ENCODE assay signal across 16 cellular contexts in the genomic region with DNA sequence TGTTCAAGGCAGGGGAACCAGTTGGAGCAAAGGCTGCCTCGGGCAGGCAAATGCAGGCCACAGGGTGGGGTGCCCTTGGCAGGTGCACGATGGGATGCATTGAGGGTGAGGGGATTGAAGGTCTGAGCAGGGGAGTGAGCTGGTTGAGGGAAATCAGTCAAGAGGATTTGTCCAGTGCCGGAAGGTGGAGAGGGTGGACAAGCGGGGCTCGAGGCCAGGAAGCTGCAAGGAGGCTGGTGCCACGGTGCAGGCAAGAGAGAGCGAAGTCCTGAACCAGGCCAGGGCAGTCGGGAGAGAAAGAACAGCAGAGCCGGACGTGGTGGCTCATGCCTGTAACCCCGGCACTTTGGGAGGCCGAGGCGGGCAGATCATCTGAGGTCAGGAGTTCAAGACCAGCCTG. TPM values are rescaled to one million over a fixed set of nuclear protein-coding genes. Genes with fewer than 3 reads are reported as not detected.
A peak's percentile ranks its signal among the peaks of the same experiment; 100 is the strongest.
DNase-seq lines count a peak whose midpoint lies in the region; ATAC-seq and TF ChIP-seq lines count a peak whose summit lies in the region.
"Had no signal": no experiment of that assay in that cellular context is flagged by ENCODE, and none has a peak within 500 bp of the region (broad histone marks: within the 10 kb centered on the region; RNA-seq: fewer than 3 reads in every experiment).

No MANE protein-coding gene starts in this region.

- no peak overlapping the region for H3K4me3 Mint-ChIP-seq in Caco-2 (ENCODE audit: unreplicated experiment)
- no peak overlapping the region for H3K4me3 Mint-ChIP-seq in chondrocyte (ENCODE audit: unreplicated experiment)
- H3K4me3 Mint-ChIP-seq in neural progenitor cell = peak overlapping the region; percentile 52

- H3K9ac ChIP-seq in neural progenitor cell = no peak overlapping the region

- no peaks in the 10 kb centered on the region for H3F3A ChIP-seq in neural progenitor cell (ENCODE audit: low read depth)

- H3K9me3 Mint-ChIP-seq in Caco-2 (ENCODE audit: unreplicated experiment) (no peaks in the 10 kb centered on the region), chondrocyte (ENCODE audit: low read depth) (no peaks in the 10 kb centered on the region), neural progenitor cell (no peaks in the 10 kb centered on the region)
- H3K9me3 Mint-ChIP-seq: CD8-positive, alpha-beta memory T cell had no signal

- ATAC-seq in GM18870 (IDR thresholded peaks at IDR 0.05; ENCODE audit: unreplicated experiment) = no peak
- no peak for ATAC-seq in HG02885 (IDR thresholded peaks at IDR 0.05; ENCODE audit: poor library complexity, unreplicated experiment)

- DNase-seq in Caco-2 (no peak), chondrocyte (ENCODE audit: low spot score) (peak; percentile 89), neural progenitor cell (ENCODE audit: low spot score) (no peak), spleen (peak; percentile 59)
- no peak for DNase-seq in activated CD4-positive, alpha-beta T cell treated with anti-CD3 and anti-CD28 coated beads for 4 hours
- DNase-seq: NK-92 treated with Interleukin-12 subunit alpha and Interleukin-12 subunit beta, amount 100 ng/mL, for 24 hours had no signal

- H3K9me3 ChIP-seq in Caco-2 = no peaks in the 10 kb centered on the region
- no peaks in the 10 kb centered on the region for H3K9me3 ChIP-seq in neural progenitor cell (ENCODE audit: low read depth)
- H3K9me3 ChIP-seq in spleen = no peaks in the 10 kb centered on the region
- H3K9me3 ChIP-seq: MG63, SJCRH30 had no signal

- H3K36me3 Mint-ChIP-seq in Caco-2 (ENCODE audit: insufficient read depth, unreplicated experiment) (no peaks in the 10 kb centered on the region), chondrocyte (ENCODE audit: low read depth) (no peaks in the 10 kb centered on the region), neural progenitor cell (no peaks in the 10 kb centered on the region)
- H3K36me3 Mint-ChIP-seq: CD14-positive monocyte; CD8-positive, alpha-beta memory T cell had no signal

- CTCF ChIA-PET in Caco-2 (lab: Charles Lee) = interaction anchor here (0.8 to 3.6 kb wide), 15 partner anchors 8 to 125 kb away, joined by 3 to 24 read pairs (median 5); no protein-coding TSS in a partner anchor

- no peak overlapping the region for H2AFZ ChIP-seq in neural progenitor cell (replicated peaks)

- no TSS peak for BruUV-seq in Caco-2 (replicated peaks; lab: Mats Ljungman, UMichigan)

- H3K4me3 ChIP-seq in Caco-2 (ENCODE audit: low read depth, low read length) = no peak overlapping the region
- no peak overlapping the region for H3K4me3 ChIP-seq in neural progenitor cell
- H3K4me3 ChIP-seq in spleen = no peak overlapping the region
- H3K4me3 ChIP-seq: MG63, SJCRH30 had no signal

- TF ChIP-seq POLR2A in spleen (IDR thresholded peaks at IDR 0.05) = no peak

- H3K27ac ChIP-seq in neural progenitor cell = no peak overlapping the region
- no peak overlapping the region for H3K27ac ChIP-seq in spleen
- H3K27ac ChIP-seq: SJCRH30 had no signal

- H3K4me1 ChIP-seq in Caco-2 (no peaks in the 10 kb centered on the region), neural progenitor cell (no peaks in the 10 kb centered on the region), spleen (peaks cover 0 to 12% (median 9%) of the 10 kb centered on the region in 6 donors)

- H3K27ac Mint-ChIP-seq in Caco-2 (ENCODE audit: unreplicated experiment) (peak overlapping the region; percentile 67), chondrocyte (ENCODE audit: unreplicated experiment) (no peak overlapping the region), neural progenitor cell (no peak overlapping the region)
- H3K27ac Mint-ChIP-seq: CD14-positive monocyte had no signal

- no peak overlapping the region for H3K4me2 ChIP-seq in neural progenitor cell

- POLR2A ChIA-PET in Caco-2 (lab: Charles Lee) = no interaction called here

- 78 to 91% (median 81%) methylated on average over 13 of the region's 13 CpGs for WGBS in spleen, 5 donors

- H3K36me3 ChIP-seq in Caco-2 (ENCODE audit: control insufficient read depth, insufficient read depth, low read length) (no peaks in the 10 kb centered on the region), neural progenitor cell (no peaks in the 10 kb centered on the region), spleen (no peaks in the 10 kb centered on the region)
- H3K36me3 ChIP-seq: MG63, SJCRH30 had no signal

- H3K4me1 Mint-ChIP-seq in Caco-2 (ENCODE audit: low read depth, unreplicated experiment) (no peaks in the 10 kb centered on the region), chondrocyte (ENCODE audit: low read depth) (peaks cover 36% of the 10 kb centered on the region), neural progenitor cell (peaks cover 10% of the 10 kb centered on the region)

- H4K20me1 ChIP-seq in neural progenitor cell (ENCODE audit: low read depth) = no peaks in the 10 kb centered on the region

- no peaks in the 10 kb centered on the region for H3K27me3 Mint-ChIP-seq in Caco-2 (ENCODE audit: insufficient read depth, unreplicated experiment)
- peaks cover 8% of the 10 kb centered on the region for H3K27me3 Mint-ChIP-seq in chondrocyte (ENCODE audit: low read depth)
- H3K27me3 Mint-ChIP-seq in neural progenitor cell (ENCODE audit: insufficient read depth, low read depth) = peaks cover 6% of the 10 kb centered on the region

- intact Hi-C loops in Caco-2 (cut with micrococcal nuclease; ENCODE audit: unreplicated experiment) (loop anchor here (1.0 to 5.0 kb wide), 5 partner anchors 57 to 398 kb away; no protein-coding TSS in a partner anchor), spleen (cut with DNase I; ENCODE audit: low total_unique reads) (no loop called here)

- H3K27me3 ChIP-seq in Caco-2 (replicated peaks; ENCODE audit: control insufficient read depth, insufficient read depth, low read length) = no peaks in the 10 kb centered on the region
- H3K27me3 ChIP-seq in neural progenitor cell = no peaks in the 10 kb centered on the region
- peaks cover 0 to 20% (median 0%) of the 10 kb centered on the region in 7 donors for H3K27me3 ChIP-seq in spleen (replicated peaks in 1 of 7)
- H3K27me3 ChIP-seq: MG63, SJCRH30 had no signal

- H3K79me2 ChIP-seq in neural progenitor cell (ENCODE audit: low read depth) = no peaks in the 10 kb centered on the region

- TF ChIP-seq CTCF in Caco-2 (IDR thresholded peaks at IDR 0.05; ENCODE audit: insufficient read depth in 1 of 2, low read depth in 1 of 2, low read length in 1 of 2, severe bottlenecking in 1 of 2, unreplicated experiment in 1 of 2) (no peak), chondrocyte (IDR thresholded peaks at IDR 0.05) (no peak), neural progenitor cell (IDR thresholded peaks at IDR 0.05) (no peak), spleen (IDR thresholded peaks at IDR 0.05 in 8 of 11, conservative IDR thresholded peaks at IDR 0.05 in 3 of 11) (no peak)

RNA-seq across cellular contexts. Expression of a gene that starts 10.4 kb away (rescaled TPM):
- total RNA-seq in Caco-2 (2022) (0.14 TPM in 1 of 2 replicates, not detected in the other), chondrocyte (not detected in 3 replicates), neural progenitor cell (ENCODE audit: low replicate concordance) (not detected in 2 replicates), spleen (not detected)
- not detected for polyA plus RNA-seq in spleen
- total RNA-seq: A673; Calu3; CD8-positive, alpha-beta memory T cell; PC-3; Right ventricle myocardium inferior; SJCRH30 had no signal
- polyA plus RNA-seq: CD14-positive monocyte; CD8-positive, alpha-beta memory T cell had no signal

RNA-seq across cellular contexts. Expression of a gene that starts 18.1 kb away (rescaled TPM):
- total RNA-seq in Caco-2 (2022) (not detected in 2 replicates), chondrocyte (not detected in 3 replicates), neural progenitor cell (ENCODE audit: low replicate concordance) (0.09 TPM in 1 of 2 replicates, not detected in the other), spleen (not detected)
- not detected for polyA plus RNA-seq in spleen
- total RNA-seq: A673; Calu3; CD8-positive, alpha-beta memory T cell; PC-3; Right ventricle myocardium inferior; SJCRH30 had no signal
- polyA plus RNA-seq: CD14-positive monocyte; CD8-positive, alpha-beta memory T cell had no signal

RNA-seq across cellular contexts. Expression of a gene that starts 50.2 kb away (rescaled TPM):
- total RNA-seq in Caco-2 (2022) (not detected in 2 replicates), chondrocyte (not detected in 3 replicates), neural progenitor cell (ENCODE audit: low replicate concordance) (not detected in 2 replicates), spleen (not detected)
- polyA plus RNA-seq in spleen = not detected
- total RNA-seq: A673; Calu3; CD8-positive, alpha-beta memory T cell; PC-3; Right ventricle myocardium inferior; SJCRH30 had no signal
- polyA plus RNA-seq: CD14-positive monocyte; CD8-positive, alpha-beta memory T cell had no signal

Comparison
In these comparisons a context has a peak if more than half of its experiments do, and no peak if none do; other contexts are left out.
1. DNase-seq: peak in chondrocyte (single experiment) and spleen (single experiment); none in Caco-2 (0 of 2), neural progenitor cell (single experiment) and activated CD4-positive, alpha-beta T cell treated with anti-CD3 and anti-CD28 coated beads for 4 hours (0 of 2).